Comparison of ENCODE assay signal across 1 cellular context in genomic region chr7:98106647-98107312, GRCh38.
A peak's percentile ranks its signal among the peaks of the same experiment; 100 is the strongest.
TF ChIP-seq lines count a peak whose summit lies in the region.

Gene LMTK2 (plus strand): TSS chr7:98106862. CDS start chr7:98107178, 316 bp downstream.

TF ChIP-seq in K562, 482 proteins besides CTCF, POLR2A, EP300 and RAD21 (continued from another document and continues in another):
- TF ChIP-seq RNF219 (CRISPR knock-in tag; IDR thresholded peaks at IDR 0.05) = no peak
- no peak for TF ChIP-seq FOXA1 (IDR thresholded peaks at IDR 0.05; ENCODE audit: borderline replicate concordance)
- no peak for TF ChIP-seq ZNF561 (CRISPR knock-in tag; conservative IDR thresholded peaks at IDR 0.05)
- 0 out of 2 replicates have a peak, but pooled peaks have one; percentile 52 for TF ChIP-seq ZBTB1 (CRISPR knock-in tag; IDR thresholded peaks at IDR 0.05; ENCODE audit: borderline replicate concordance, low read depth)
- TF ChIP-seq ZNF436 (CRISPR knock-in tag; IDR thresholded peaks at IDR 0.05) = no peak
- peak in 1 of 2 experiments; percentile 41; a peak in 2 of 4 replicates for TF ChIP-seq RCOR1 (IDR thresholded peaks at IDR 0.05; ENCODE audit: borderline replicate concordance in 1 of 2, low read depth in 2 of 2, low read length in 2 of 2)
- TF ChIP-seq EHMT2 (IDR thresholded peaks at IDR 0.05) = no peak
- TF ChIP-seq NR4A1 (CRISPR knock-in tag; IDR thresholded peaks at IDR 0.05) = no peak
- TF ChIP-seq NR4A1 (tag; IDR thresholded peaks at IDR 0.05) = no peak
- 0 out of 2 replicates have a peak, but pooled peaks have one; percentile 27 for TF ChIP-seq CEBPZ (IDR thresholded peaks at IDR 0.05; ENCODE audit: borderline replicate concordance, low read depth, low read length)
- TF ChIP-seq BRCA1 (IDR thresholded peaks at IDR 0.05) = no peak
- no peak for TF ChIP-seq BRCA1 (CRISPR knock-in tag; IDR thresholded peaks at IDR 0.05)
- no peak for TF ChIP-seq NFXL1 (CRISPR knock-in tag; IDR thresholded peaks at IDR 0.05)
- peak; percentile 41; the same call in 1 of the 2 replicates for TF ChIP-seq GATAD2A (IDR thresholded peaks at IDR 0.05)
- TF ChIP-seq RFX5 (IDR thresholded peaks at IDR 0.05; ENCODE audit: low read depth, low read length) = no peak
- no peak for TF ChIP-seq KLF6 (CRISPR knock-in tag; IDR thresholded peaks at IDR 0.05; ENCODE audit: borderline replicate concordance)
- no peak for TF ChIP-seq MEF2A (IDR thresholded peaks at IDR 0.05; ENCODE audit: control insufficient read depth, low read depth, low read length)
- no peak; the same call in 1 of the 2 replicates for TF ChIP-seq ZNF384 (IDR thresholded peaks at IDR 0.05; ENCODE audit: low read depth, low read length)
- TF ChIP-seq MCM2 (IDR thresholded peaks at IDR 0.05; ENCODE audit: low read depth) = no peak
- TF ChIP-seq POLR2AphosphoS5 (IDR thresholded peaks at IDR 0.05; ENCODE audit: control insufficient read depth, insufficient read depth, low read depth, low read length) = peak; percentile 89
- TF ChIP-seq SREBF2 (CRISPR knock-in tag; IDR thresholded peaks at IDR 0.05) = no peak
- no peak for TF ChIP-seq CC2D1A (IDR thresholded peaks at IDR 0.05)
- TF ChIP-seq POU5F1 (IDR thresholded peaks at IDR 0.05; ENCODE audit: borderline replicate concordance, low read depth, low read length, partially characterized antibody) = no peak
- TF ChIP-seq ZC3H11A (IDR thresholded peaks at IDR 0.05; ENCODE audit: low read depth, low read length) = 0 out of 2 replicates have a peak, but pooled peaks have one; percentile 37
- no peak for TF ChIP-seq DLX4 (CRISPR knock-in tag; IDR thresholded peaks at IDR 0.05)
- TF ChIP-seq BRF2 (IDR thresholded peaks at IDR 0.05; ENCODE audit: borderline replicate concordance, insufficient read depth, insufficient read length) = no peak
- no peak for TF ChIP-seq ZNF146 (CRISPR knock-in tag; IDR thresholded peaks at IDR 0.05; ENCODE audit: unreplicated experiment)
- no peak for TF ChIP-seq ZNF407 (IDR thresholded peaks at IDR 0.05; ENCODE audit: low read depth)
- TF ChIP-seq SAP30 (IDR thresholded peaks at IDR 0.05; ENCODE audit: borderline replicate concordance, insufficient read depth, low read depth, low read length, poor library complexity, severe bottlenecking) = peak; percentile 92
- TF ChIP-seq ZKSCAN8 (CRISPR knock-in tag; IDR thresholded peaks at IDR 0.05) = no peak
- TF ChIP-seq KLF1 (tag; IDR thresholded peaks at IDR 0.05) = 0 out of 2 replicates have a peak, but pooled peaks have one; percentile 23
- no peak for TF ChIP-seq ZNF512 (tag; IDR thresholded peaks at IDR 0.05)
- TF ChIP-seq ELF4 (CRISPR knock-in tag; IDR thresholded peaks at IDR 0.05) = no peak
- peak; percentile 67; the same call in 1 of the 2 replicates for TF ChIP-seq MITF (IDR thresholded peaks at IDR 0.05)
- TF ChIP-seq ZNF655 (CRISPR knock-in tag; IDR thresholded peaks at IDR 0.05) = no peak
